23 cellular contexts compared by ENCODE assay signal in genomic region chr20:15976047-15976731, GRCh38.
DNase-seq lines count a peak whose midpoint lies in the region; TF ChIP-seq lines count a peak whose summit lies in the region.
"Had no signal": no experiment of that assay in that cellular context is flagged by ENCODE, and none has a peak within 500 bp of the region (broad histone marks: within the 10 kb centered on the region; RNA-seq: fewer than 3 reads in every experiment).

No MANE protein-coding gene starts in this region.

- H3K9me3 ChIP-seq in tibial nerve (peaks cover 0 to 4% (median 1%) of the 10 kb centered on the region in 4 donors), left ventricle myocardium inferior (replicated peaks) (peaks cover 15% of the 10 kb centered on the region)
- H3K9me3 ChIP-seq: right lobe of liver had no signal

- no peaks in the 10 kb centered on the region for H3K27me3 Mint-ChIP-seq in endothelial cell (ENCODE audit: unreplicated experiment)
- H3K27me3 Mint-ChIP-seq: activated CD4-positive, alpha-beta T cell treated with anti-CD3 and anti-CD28 coated beads, Interleukin-2, amount 10 ng/mL, durations not matched to agents 24 days and 14 days had no signal

- intact Hi-C loops in left ventricle myocardium inferior (cut with micrococcal nuclease) = no loop called here

- no peaks in the 10 kb centered on the region for H3K9me3 Mint-ChIP-seq in endothelial cell (ENCODE audit: unreplicated experiment)

- H3K27me3 ChIP-seq in tibial nerve (no peaks in the 10 kb centered on the region), left ventricle myocardium inferior (ENCODE audit: low read depth) (no peaks in the 10 kb centered on the region)
- H3K27me3 ChIP-seq: heart left ventricle, left lung, right lobe of liver had no signal

- TF ChIP-seq CTCF in tibial nerve (IDR thresholded peaks at IDR 0.05) (no peak), endothelial cell (IDR thresholded peaks at IDR 0.05; ENCODE audit: unreplicated experiment) (no peak), left ventricle myocardium inferior (IDR thresholded peaks at IDR 0.05; ENCODE audit: borderline replicate concordance) (no peak)

- H3K36me3 Mint-ChIP-seq in endothelial cell (ENCODE audit: low read depth, unreplicated experiment) = no peaks in the 10 kb centered on the region
- H3K36me3 Mint-ChIP-seq: CD14-positive monocyte had no signal

- H3K4me1 ChIP-seq in tibial nerve (no peaks in the 10 kb centered on the region), left ventricle myocardium inferior (no peaks in the 10 kb centered on the region)
- H3K4me1 ChIP-seq: heart left ventricle, left lung, right lobe of liver had no signal

- H3K27ac ChIP-seq in tibial nerve (no peak overlapping the region), left ventricle myocardium inferior (replicated peaks) (no peak overlapping the region)
- H3K27ac ChIP-seq: heart left ventricle, left lung, right lobe of liver had no signal

- no peak for TF ChIP-seq POLR2A in tibial nerve (IDR thresholded peaks at IDR 0.05)

- no peaks in the 10 kb centered on the region for H3K4me1 Mint-ChIP-seq in endothelial cell (ENCODE audit: unreplicated experiment)
- H3K4me1 Mint-ChIP-seq: activated CD4-positive, alpha-beta T cell treated with anti-CD3 and anti-CD28 coated beads, Interleukin-2, amount 10 ng/mL, durations not matched to agents 24 days and 14 days; CD14-positive monocyte had no signal

- TF ChIP-seq EP300 in tibial nerve (IDR thresholded peaks at IDR 0.05) = no peak

- DNase-seq in DMS 273 (lab: John Stamatoyannopoulos, UW; ENCODE audit: unreplicated experiment) (peak; percentile 69), NCI-H2171 (lab: John Stamatoyannopoulos, UW) (peak; percentile 38), cerebellum (ENCODE audit: low spot score) (peak; percentile 41), kidney tubule cell (ENCODE audit: low spot score) (peak; percentile 43), tibial nerve (ENCODE audit: low spot score in 2 of 2) (no peak), endothelial cell (ENCODE audit: low spot score) (no peak), left ventricle myocardium inferior (no peak), UCSD-AML1 (lab: John Stamatoyannopoulos, UW; ENCODE audit: unreplicated experiment) (no peak)
- DNase-seq: activated CD4-positive, alpha-beta T cell treated with anti-CD3 and anti-CD28 coated beads, Interleukin-2, amount 10 ng/mL, durations not matched to agents 24 days and 14 days; activated CD8-positive, alpha-beta memory T cell treated with anti-CD3 and anti-CD28 coated beads, Interleukin-2, amount 50 U/mL, for 4 hours; activated gamma-delta T cell; amniotic stem cell; DMS79; effector memory CD4-positive, alpha-beta T cell; heart left ventricle; Karpas-422; left lung; NCI-H1105; NK-92 treated with Interleukin-12 subunit alpha and Interleukin-12 subunit beta, amount 100 ng/mL, for 24 hours; occipital lobe; right lobe of liver; stimulated activated naive CD4-positive, alpha-beta T cell had no signal

- H3K36me3 ChIP-seq in tibial nerve = no peaks in the 10 kb centered on the region
- H3K36me3 ChIP-seq in left ventricle myocardium inferior = no peaks in the 10 kb centered on the region
- H3K36me3 ChIP-seq: heart left ventricle, left lung, right lobe of liver had no signal

- no peak overlapping the region for H3K4me3 Mint-ChIP-seq in endothelial cell (ENCODE audit: unreplicated experiment)
- H3K4me3 Mint-ChIP-seq: activated CD4-positive, alpha-beta T cell treated with anti-CD3 and anti-CD28 coated beads, Interleukin-2, amount 10 ng/mL, durations not matched to agents 24 days and 14 days; CD14-positive monocyte had no signal

- no peak overlapping the region for H3K4me3 ChIP-seq in tibial nerve
- no peak overlapping the region for H3K4me3 ChIP-seq in left ventricle myocardium inferior
- H3K4me3 ChIP-seq: heart left ventricle, left lung, right lobe of liver had no signal

- WGBS in tibial nerve, 2 donors = 49 to 52% methylated on average over 5 of the region's 5 CpGs

- no peak overlapping the region for H3K27ac Mint-ChIP-seq in endothelial cell (ENCODE audit: unreplicated experiment)
- H3K27ac Mint-ChIP-seq: activated CD4-positive, alpha-beta T cell treated with anti-CD3 and anti-CD28 coated beads, Interleukin-2, amount 10 ng/mL, durations not matched to agents 24 days and 14 days; CD14-positive monocyte had no signal

Comparison
In these comparisons a context has a peak if more than half of its experiments do, and no peak if none do; other contexts are left out.
1. DNase-seq: peak in DMS 273 (single experiment), NCI-H2171 (single experiment), cerebellum (single experiment) and kidney tubule cell (single experiment); none in tibial nerve (0 of 2), endothelial cell (single experiment), left ventricle myocardium inferior (single experiment) and UCSD-AML1 (single experiment).